8 cellular contexts compared by ENCODE assay signal in genomic region chr4:109977854-109978501, GRCh38.
DNase-seq lines count a peak whose midpoint lies in the region; ATAC-seq and TF ChIP-seq lines count a peak whose summit lies in the region.

No MANE protein-coding gene starts in this region.

- H3K4me3 ChIP-seq in lung (no peak overlapping the region), ovary (no peak overlapping the region)

- no peak for TF ChIP-seq POLR2A in ovary (IDR thresholded peaks at IDR 0.05)

- H3K9me3 ChIP-seq in lung (ENCODE audit: control insufficient read depth in 2 of 2, insufficient read depth in 1 of 2, low read length in 1 of 2) (no peaks in the 10 kb centered on the region), ovary (no peaks in the 10 kb centered on the region)

- H3K36me3 ChIP-seq in lung (ENCODE audit: control insufficient read depth in 2 of 2, insufficient read depth in 2 of 2, low read length in 2 of 2) (no peaks in the 10 kb centered on the region), ovary (no peaks in the 10 kb centered on the region)

- no peak overlapping the region for H3K27ac ChIP-seq in lung (ENCODE audit: low read depth in 1 of 2, low read length in 1 of 2)
- H3K27ac ChIP-seq in ovary = no peak overlapping the region

- no peak for ATAC-seq in lung (ENCODE audit: insufficient read depth, low FRiP score)
- ATAC-seq in GM21390 (IDR thresholded peaks at IDR 0.05; ENCODE audit: unreplicated experiment) = no peak

- no peak for TF ChIP-seq EP300 in ovary (IDR thresholded peaks at IDR 0.05)

- TF ChIP-seq CTCF in lung (IDR thresholded peaks at IDR 0.05; ENCODE audit: control extremely low read depth, extremely low read depth) = peak; percentile 31
- TF ChIP-seq CTCF in ovary (IDR thresholded peaks at IDR 0.05) = peak in 1 of 3 donors; percentile 32

- no peaks in the 10 kb centered on the region for H3K27me3 ChIP-seq in lung (ENCODE audit: control insufficient read depth, insufficient read depth)
- H3K27me3 ChIP-seq in ovary = no peaks in the 10 kb centered on the region

- 76 to 89% methylated on average over 2 of the region's 2 CpGs for WGBS in lung, 2 donors
- WGBS in ovary, 3 donors = 54 to 70% (median 63%) methylated on average over 2 of the region's 2 CpGs

- DNase-seq in ELR (ENCODE audit: low read depth) (peak; percentile 73), NCI-H1417 treated with DMSO at 0.1 percent for 48 hours (lab: John Stamatoyannopoulos, UW) (peak; percentile 17), T47D (ENCODE audit: low read depth in 1 of 2, low spot score in 1 of 2) (peak; percentile 3 to 44), lung (ENCODE audit: low spot score) (no peak), NOMO-1 treated with dmso at 0.1 percent for 144 hours (lab: John Stamatoyannopoulos, UW; ENCODE audit: unreplicated experiment) (no peak), ovary (no peak), SKM-1 treated with dmso at 0.1 percent for 144 hours (lab: John Stamatoyannopoulos, UW; ENCODE audit: unreplicated experiment) (no peak)

- no peaks in the 10 kb centered on the region for H3K4me1 ChIP-seq in lung (ENCODE audit: control insufficient read depth in 2 of 2, insufficient read depth in 2 of 2, low read length in 2 of 2)
- H3K4me1 ChIP-seq in ovary (ENCODE audit: insufficient read depth) = no peaks in the 10 kb centered on the region

- in situ Hi-C loops in T47D (cut with HindIII; ENCODE audit: low pct_unique_long_range_greater_than_20kb, low sequenced_read_pairs) = no loop called here

- intact Hi-C loops in ovary (cut with DNase I) = loop anchor here in 2 of 4 donors (5.0 to 10.0 kb wide), 2 partner anchors 553 to 556 kb away; no protein-coding TSS in a partner anchor

Comparison
In these comparisons a context has a peak if more than half of its experiments do, and no peak if none do; other contexts are left out.
1. DNase-seq: peak in ELR (single experiment), NCI-H1417 treated with DMSO at 0.1 percent for 48 hours (single experiment) and T47D (2 of 2); none in lung (single experiment), NOMO-1 treated with dmso at 0.1 percent for 144 hours (single experiment), ovary (0 of 5) and SKM-1 treated with dmso at 0.1 percent for 144 hours (single experiment).